ENCODE assay signal across 1 cellular context in the genomic region with DNA sequence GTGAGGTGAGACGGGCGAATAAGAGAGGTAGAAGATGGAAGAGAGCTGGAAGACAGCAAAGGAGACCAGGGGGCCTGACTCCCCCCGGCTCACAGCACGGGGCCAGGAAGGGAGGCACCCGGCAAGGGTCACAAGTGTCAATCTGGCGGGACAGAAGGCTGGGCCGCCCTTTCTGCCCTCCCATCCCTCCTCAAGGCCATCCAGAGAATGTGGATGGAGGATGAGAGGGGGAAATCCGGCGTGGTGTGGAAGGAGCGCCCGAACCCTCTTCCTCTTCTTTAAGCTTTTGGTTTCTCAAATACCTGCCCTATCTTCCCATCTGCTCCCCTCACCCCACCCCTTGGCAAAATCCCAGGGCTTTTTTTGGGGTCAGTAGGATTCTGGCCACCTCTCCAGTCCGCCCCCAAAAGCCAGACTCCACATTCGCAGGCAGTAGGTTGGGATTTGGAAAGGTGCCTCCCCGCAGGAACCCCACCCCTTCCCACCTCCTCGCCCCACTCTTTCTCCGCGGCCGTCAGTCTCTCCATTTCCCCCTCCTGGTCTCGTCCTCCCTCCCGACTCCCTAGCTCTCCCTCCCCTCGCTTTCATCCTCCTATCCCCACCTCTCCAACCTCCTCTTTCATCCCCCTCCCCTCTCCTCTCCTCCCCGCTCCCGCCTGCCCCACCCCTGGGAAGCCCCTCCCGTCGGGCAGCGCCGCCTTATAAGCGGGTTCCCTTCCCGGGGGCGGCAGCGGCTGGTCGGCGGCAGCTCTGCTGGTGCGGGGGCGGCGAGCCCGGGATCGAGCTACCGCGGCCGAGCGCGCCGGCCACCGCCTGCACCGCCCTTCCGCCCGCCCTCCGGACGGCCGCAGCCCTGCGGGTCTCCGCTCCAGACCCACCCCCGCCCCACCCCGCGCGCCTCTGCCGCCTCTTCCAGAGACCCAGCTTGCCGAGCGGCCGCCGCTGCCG.
TF ChIP-seq lines count a peak whose summit lies in the region.

A gene with protein sequence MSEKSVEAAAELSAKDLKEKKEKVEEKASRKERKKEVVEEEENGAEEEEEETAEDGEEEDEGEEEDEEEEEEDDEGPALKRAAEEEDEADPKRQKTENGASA (plus strand): TSS at position 730 of the 948 bp plus-strand sequence. CDS start 343 bp downstream, outside the sequence.

TF ChIP-seq in HEK293, 187 proteins besides CTCF, POLR2A, EP300 and RAD21 (continued from another document and continues in another):
- TF ChIP-seq FEZF1 (tag by site-specific recombination; IDR thresholded peaks at IDR 0.05) (no peak), ZSCAN30 (tag by site-specific recombination; IDR thresholded peaks at IDR 0.05) (0 out of 2 replicates have a peak, but pooled peaks have one; percentile 13), ZNF830 (tag by site-specific recombination; IDR thresholded peaks at IDR 0.05; ENCODE audit: low read depth) (no peak), ZNF529 (tag by site-specific recombination; IDR thresholded peaks at IDR 0.05; ENCODE audit: insufficient replicate concordance) (no peak), ZNF37A (tag by site-specific recombination; IDR thresholded peaks at IDR 0.05) (no peak), ZNF768 (tag by site-specific recombination; IDR thresholded peaks at IDR 0.05) (no peak), MYNN (tag by site-specific recombination; IDR thresholded peaks at IDR 0.05; ENCODE audit: borderline replicate concordance) (no peak), HOXC10 (CRISPR knock-in tag; IDR thresholded peaks at IDR 0.05) (no peak), ZNF221 (tag by site-specific recombination; IDR thresholded peaks at IDR 0.05; ENCODE audit: borderline replicate concordance) (no peak), ZNF792 (tag by site-specific recombination; IDR thresholded peaks at IDR 0.05) (0 out of 2 replicates have a peak, but pooled peaks have one; percentile 36), SETDB1 (IDR thresholded peaks at IDR 0.05; ENCODE audit: insufficient read length, low read length) (no peak), KLF16 (tag by site-specific recombination; IDR thresholded peaks at IDR 0.05) (peak; percentile 95), ZNF146 (tag by site-specific recombination; IDR thresholded peaks at IDR 0.05) (peak; percentile 6), PRDM1 (tag by site-specific recombination; IDR thresholded peaks at IDR 0.05) (peak; percentile 97), ZNF174 (tag by site-specific recombination; IDR thresholded peaks at IDR 0.05) (no peak), ZNF510 (tag by site-specific recombination; IDR thresholded peaks at IDR 0.05; ENCODE audit: insufficient replicate concordance) (no peak), ZIC2 (tag by site-specific recombination; IDR thresholded peaks at IDR 0.05) (peak; percentile 36), ZNF664 (tag by site-specific recombination; IDR thresholded peaks at IDR 0.05) (no peak), ZNF138 (tag by site-specific recombination; IDR thresholded peaks at IDR 0.05; ENCODE audit: borderline replicate concordance) (no peak), MZF1 (tag by site-specific recombination; IDR thresholded peaks at IDR 0.05; ENCODE audit: borderline replicate concordance) (peak; percentile 77; the same call in 1 of the 2 replicates), ZBTB48 (tag by site-specific recombination; IDR thresholded peaks at IDR 0.05) (peak; percentile 71), ZNF202 (tag by site-specific recombination; IDR thresholded peaks at IDR 0.05; ENCODE audit: borderline replicate concordance) (no peak), TRIM28 (IDR thresholded peaks at IDR 0.05; ENCODE audit: borderline replicate concordance, low read length) (no peak), SP7 (tag by site-specific recombination; IDR thresholded peaks at IDR 0.05) (peak; percentile 89), WT1 (tag by site-specific recombination; IDR thresholded peaks at IDR 0.05) (peak; percentile 97), OVOL3 (tag by site-specific recombination; IDR thresholded peaks at IDR 0.05) (no peak), ZNF211 (tag by site-specific recombination; IDR thresholded peaks at IDR 0.05; ENCODE audit: low read depth) (no peak), ZNF521 (tag by site-specific recombination; IDR thresholded peaks at IDR 0.05) (no peak), KLF7 (tag by site-specific recombination; IDR thresholded peaks at IDR 0.05; ENCODE audit: borderline replicate concordance) (peak; percentile 96), ZNF23 (tag by site-specific recombination; IDR thresholded peaks at IDR 0.05; ENCODE audit: borderline replicate concordance) (no peak), GLI4 (tag by site-specific recombination; IDR thresholded peaks at IDR 0.05) (no peak), ZNF426 (tag by site-specific recombination; IDR thresholded peaks at IDR 0.05) (no peak), GLIS2 (tag by site-specific recombination; IDR thresholded peaks at IDR 0.05) (peak; percentile 93), ZNF157 (tag by site-specific recombination; IDR thresholded peaks at IDR 0.05) (no peak), ZNF777 (tag by site-specific recombination; IDR thresholded peaks at IDR 0.05; ENCODE audit: borderline replicate concordance) (no peak), YY1 (tag by site-specific recombination; IDR thresholded peaks at IDR 0.05) (no peak), ZNF2 (tag by site-specific recombination; IDR thresholded peaks at IDR 0.05) (no peak; the same call in 1 of the 2 replicates), ZNF473 (tag by site-specific recombination; IDR thresholded peaks at IDR 0.05) (no peak)
- TF ChIP-seq, protein P1, sequence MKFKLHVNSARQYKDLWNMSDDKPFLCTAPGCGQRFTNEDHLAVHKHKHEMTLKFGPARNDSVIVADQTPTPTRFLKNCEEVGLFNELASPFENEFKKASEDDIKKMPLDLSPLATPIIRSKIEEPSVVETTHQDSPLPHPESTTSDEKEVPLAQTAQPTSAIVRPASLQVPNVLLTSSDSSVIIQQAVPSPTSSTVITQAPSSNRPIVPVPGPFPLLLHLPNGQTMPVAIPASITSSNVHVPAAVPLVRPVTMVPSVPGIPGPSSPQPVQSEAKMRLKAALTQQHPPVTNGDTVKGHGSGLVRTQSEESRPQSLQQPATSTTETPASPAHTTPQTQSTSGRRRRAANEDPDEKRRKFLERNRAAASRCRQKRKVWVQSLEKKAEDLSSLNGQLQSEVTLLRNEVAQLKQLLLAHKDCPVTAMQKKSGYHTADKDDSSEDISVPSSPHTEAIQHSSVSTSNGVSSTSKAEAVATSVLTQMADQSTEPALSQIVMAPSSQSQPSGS (tag by site-specific recombination; IDR thresholded peaks at IDR 0.05; ENCODE audit: low read depth) = no peak
- TF ChIP-seq, protein P2, sequence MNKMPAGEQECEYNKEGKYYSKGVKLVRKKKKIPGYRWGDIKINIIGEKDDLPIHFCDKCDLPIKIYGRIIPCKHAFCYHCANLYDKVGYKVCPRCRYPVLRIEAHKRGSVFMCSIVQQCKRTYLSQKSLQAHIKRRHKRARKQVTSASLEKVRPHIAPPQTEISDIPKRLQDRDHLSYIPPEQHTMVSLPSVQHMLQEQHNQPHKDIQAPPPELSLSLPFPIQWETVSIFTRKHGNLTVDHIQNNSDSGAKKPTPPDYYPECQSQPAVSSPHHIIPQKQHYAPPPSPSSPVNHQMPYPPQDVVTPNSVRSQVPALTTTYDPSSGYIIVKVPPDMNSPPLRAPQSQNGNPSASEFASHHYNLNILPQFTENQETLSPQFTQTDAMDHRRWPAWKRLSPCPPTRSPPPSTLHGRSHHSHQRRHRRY (tag by site-specific recombination; IDR thresholded peaks at IDR 0.05) = no peak
- TF ChIP-seq, protein P3, sequence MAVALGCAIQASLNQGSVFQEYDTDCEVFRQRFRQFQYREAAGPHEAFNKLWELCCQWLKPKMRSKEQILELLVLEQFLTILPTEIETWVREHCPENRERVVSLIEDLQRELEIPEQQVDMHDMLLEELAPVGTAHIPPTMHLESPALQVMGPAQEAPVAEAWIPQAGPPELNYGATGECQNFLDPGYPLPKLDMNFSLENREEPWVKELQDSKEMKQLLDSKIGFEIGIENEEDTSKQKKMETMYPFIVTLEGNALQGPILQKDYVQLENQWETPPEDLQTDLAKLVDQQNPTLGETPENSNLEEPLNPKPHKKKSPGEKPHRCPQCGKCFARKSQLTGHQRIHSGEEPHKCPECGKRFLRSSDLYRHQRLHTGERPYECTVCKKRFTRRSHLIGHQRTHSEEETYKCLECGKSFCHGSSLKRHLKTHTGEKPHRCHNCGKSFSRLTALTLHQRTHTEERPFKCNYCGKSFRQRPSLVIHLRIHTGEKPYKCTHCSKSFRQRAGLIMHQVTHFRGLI (tag by site-specific recombination; IDR thresholded peaks at IDR 0.05) = no peak
- TF ChIP-seq, protein P4, sequence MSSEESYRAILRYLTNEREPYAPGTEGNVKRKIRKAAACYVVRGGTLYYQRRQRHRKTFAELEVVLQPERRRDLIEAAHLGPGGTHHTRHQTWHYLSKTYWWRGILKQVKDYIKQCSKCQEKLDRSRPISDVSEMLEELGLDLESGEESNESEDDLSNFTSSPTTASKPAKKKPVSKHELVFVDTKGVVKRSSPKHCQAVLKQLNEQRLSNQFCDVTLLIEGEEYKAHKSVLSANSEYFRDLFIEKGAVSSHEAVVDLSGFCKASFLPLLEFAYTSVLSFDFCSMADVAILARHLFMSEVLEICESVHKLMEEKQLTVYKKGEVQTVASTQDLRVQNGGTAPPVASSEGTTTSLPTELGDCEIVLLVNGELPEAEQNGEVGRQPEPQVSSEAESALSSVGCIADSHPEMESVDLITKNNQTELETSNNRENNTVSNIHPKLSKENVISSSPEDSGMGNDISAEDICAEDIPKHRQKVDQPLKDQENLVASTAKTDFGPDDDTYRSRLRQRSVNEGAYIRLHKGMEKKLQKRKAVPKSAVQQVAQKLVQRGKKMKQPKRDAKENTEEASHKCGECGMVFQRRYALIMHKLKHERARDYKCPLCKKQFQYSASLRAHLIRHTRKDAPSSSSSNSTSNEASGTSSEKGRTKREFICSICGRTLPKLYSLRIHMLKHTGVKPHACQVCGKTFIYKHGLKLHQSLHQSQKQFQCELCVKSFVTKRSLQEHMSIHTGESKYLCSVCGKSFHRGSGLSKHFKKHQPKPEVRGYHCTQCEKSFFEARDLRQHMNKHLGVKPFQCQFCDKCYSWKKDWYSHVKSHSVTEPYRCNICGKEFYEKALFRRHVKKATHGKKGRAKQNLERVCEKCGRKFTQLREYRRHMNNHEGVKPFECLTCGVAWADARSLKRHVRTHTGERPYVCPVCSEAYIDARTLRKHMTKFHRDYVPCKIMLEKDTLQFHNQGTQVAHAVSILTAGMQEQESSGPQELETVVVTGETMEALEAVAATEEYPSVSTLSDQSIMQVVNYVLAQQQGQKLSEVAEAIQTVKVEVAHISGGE (tag by site-specific recombination; conservative IDR thresholded peaks at IDR 0.05; ENCODE audit: low read depth) = peak; percentile 41
- TF ChIP-seq, protein P5, sequence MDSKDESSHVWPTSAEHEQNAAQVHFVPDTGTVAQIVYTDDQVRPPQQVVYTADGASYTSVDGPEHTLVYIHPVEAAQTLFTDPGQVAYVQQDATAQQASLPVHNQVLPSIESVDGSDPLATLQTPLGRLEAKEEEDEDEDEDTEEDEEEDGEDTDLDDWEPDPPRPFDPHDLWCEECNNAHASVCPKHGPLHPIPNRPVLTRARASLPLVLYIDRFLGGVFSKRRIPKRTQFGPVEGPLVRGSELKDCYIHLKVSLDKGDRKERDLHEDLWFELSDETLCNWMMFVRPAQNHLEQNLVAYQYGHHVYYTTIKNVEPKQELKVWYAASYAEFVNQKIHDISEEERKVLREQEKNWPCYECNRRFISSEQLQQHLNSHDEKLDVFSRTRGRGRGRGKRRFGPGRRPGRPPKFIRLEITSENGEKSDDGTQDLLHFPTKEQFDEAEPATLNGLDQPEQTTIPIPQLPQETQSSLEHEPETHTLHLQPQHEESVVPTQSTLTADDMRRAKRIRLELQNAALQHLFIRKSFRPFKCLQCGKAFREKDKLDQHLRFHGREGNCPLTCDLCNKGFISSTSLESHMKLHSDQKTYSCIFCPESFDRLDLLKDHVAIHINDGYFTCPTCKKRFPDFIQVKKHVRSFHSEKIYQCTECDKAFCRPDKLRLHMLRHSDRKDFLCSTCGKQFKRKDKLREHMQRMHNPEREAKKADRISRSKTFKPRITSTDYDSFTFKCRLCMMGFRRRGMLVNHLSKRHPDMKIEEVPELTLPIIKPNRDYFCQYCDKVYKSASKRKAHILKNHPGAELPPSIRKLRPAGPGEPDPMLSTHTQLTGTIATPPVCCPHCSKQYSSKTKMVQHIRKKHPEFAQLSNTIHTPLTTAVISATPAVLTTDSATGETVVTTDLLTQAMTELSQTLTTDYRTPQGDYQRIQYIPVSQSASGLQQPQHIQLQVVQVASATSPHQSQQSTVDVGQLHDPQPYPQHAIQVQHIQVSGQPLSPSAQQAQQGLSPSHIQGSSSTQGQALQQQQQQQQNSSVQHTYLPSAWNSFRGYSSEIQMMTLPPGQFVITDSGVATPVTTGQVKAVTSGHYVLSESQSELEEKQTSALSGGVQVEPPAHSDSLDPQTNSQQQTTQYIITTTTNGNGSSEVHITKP (tag by site-specific recombination; IDR thresholded peaks at IDR 0.05) = peak; percentile 92
- TF ChIP-seq, protein P6, sequence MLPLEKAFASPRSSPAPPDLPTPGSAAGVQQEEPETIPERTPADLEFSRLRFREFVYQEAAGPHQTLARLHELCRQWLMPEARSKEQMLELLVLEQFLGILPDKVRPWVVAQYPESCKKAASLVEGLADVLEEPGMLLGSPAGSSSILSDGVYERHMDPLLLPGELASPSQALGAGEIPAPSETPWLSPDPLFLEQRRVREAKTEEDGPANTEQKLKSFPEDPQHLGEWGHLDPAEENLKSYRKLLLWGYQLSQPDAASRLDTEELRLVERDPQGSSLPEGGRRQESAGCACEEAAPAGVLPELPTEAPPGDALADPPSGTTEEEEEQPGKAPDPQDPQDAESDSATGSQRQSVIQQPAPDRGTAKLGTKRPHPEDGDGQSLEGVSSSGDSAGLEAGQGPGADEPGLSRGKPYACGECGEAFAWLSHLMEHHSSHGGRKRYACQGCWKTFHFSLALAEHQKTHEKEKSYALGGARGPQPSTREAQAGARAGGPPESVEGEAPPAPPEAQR (tag by site-specific recombination; IDR thresholded peaks at IDR 0.05) = no peak
- TF ChIP-seq, protein P7, sequence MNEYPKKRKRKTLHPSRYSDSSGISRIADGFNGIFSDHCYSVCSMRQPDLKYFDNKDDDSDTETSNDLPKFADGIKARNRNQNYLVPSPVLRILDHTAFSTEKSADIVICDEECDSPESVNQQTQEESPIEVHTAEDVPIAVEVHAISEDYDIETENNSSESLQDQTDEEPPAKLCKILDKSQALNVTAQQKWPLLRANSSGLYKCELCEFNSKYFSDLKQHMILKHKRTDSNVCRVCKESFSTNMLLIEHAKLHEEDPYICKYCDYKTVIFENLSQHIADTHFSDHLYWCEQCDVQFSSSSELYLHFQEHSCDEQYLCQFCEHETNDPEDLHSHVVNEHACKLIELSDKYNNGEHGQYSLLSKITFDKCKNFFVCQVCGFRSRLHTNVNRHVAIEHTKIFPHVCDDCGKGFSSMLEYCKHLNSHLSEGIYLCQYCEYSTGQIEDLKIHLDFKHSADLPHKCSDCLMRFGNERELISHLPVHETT (tag by site-specific recombination; IDR thresholded peaks at IDR 0.05) = 0 out of 2 replicates have a peak, but pooled peaks have one; percentile 56
- TF ChIP-seq, protein P8, sequence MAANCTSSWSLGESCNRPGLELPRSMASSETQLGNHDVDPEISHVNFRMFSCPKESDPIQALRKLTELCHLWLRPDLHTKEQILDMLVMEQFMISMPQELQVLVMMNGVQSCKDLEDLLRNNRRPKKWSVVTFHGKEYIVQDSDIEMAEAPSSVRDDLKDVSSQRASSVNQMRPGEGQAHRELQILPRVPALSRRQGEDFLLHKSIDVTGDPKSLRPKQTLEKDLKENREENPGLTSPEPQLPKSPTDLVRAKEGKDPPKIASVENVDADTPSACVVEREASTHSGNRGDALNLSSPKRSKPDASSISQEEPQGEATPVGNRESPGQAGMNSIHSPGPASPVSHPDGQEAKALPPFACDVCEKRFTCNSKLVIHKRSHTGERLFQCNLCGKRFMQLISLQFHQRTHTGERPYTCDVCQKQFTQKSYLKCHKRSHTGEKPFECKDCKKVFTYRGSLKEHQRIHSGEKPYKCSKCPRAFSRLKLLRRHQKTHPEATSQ (tag by site-specific recombination; IDR thresholded peaks at IDR 0.05) = peak; percentile 92
